ENCODE assay signal across 8 cellular contexts in genomic region chr14:38208825-38209562, GRCh38. TPM values are rescaled to one million over a fixed set of nuclear protein-coding genes. Genes with fewer than 3 reads are reported as not detected.
DNase-seq lines count a peak whose midpoint lies in the region; ATAC-seq, FAIRE-seq and TF ChIP-seq lines count a peak whose summit lies in the region.

No MANE protein-coding gene starts in this region.

- no peaks in the 10 kb centered on the region for H3K36me3 ChIP-seq in thoracic aorta

- intact Hi-C loops in left colon (cut with DNase I, micrococcal nuclease), result no loop called here

- peaks cover 4 to 34% of the 10 kb centered on the region in 2 donors for H3K4me1 ChIP-seq in thoracic aorta (ENCODE audit: control insufficient read depth in 1 of 2, low read depth in 2 of 2)

- no peak overlapping the region for H3K27ac ChIP-seq in thoracic aorta

- in situ Hi-C loops in KBM-7 (cut with MboI; ENCODE audit: low pct_unique_long_range_greater_than_20kb, low sequenced_read_pairs), result no loop called here

- H3K4me1 Mint-ChIP-seq in brain, result peaks cover 30% of the 10 kb centered on the region

- no peak for FAIRE-seq in GM19239 (lab: Jason Lieb, UNC)

- TF ChIP-seq CTCF in brain (conservative IDR thresholded peaks at IDR 0.05) (peak in 1 of 2 experiments; percentile 53), thoracic aorta (IDR thresholded peaks at IDR 0.05) (peak; percentile 14)

- ATAC-seq in left colon (peak; percentile 77), thoracic aorta (ENCODE audit: insufficient number of reproducible peaks, low FRiP score, low read depth) (no peak)

- peak overlapping the region in 4 of 5 experiments; percentile 10 to 66 (median 34) for H3K27ac Mint-ChIP-seq in brain

- no peaks in the 10 kb centered on the region for H3K36me3 Mint-ChIP-seq in brain

- peaks cover 15 to 27% (median 23%) of the 10 kb centered on the region in 5 experiments for H3K9me3 Mint-ChIP-seq in brain

- no peaks in the 10 kb centered on the region for H3K27me3 ChIP-seq in thoracic aorta (replicated peaks; ENCODE audit: insufficient read depth)

- DNase-seq in stimulated activated CD4-positive, alpha-beta T cell treated with anti-CD3 and anti-CD28 coated beads, Interleukin-15, amount 100 ng/mL, for 24 hours, result peak; percentile 32
- no peak for DNase-seq in stimulated activated CD4-positive, alpha-beta T cell treated with anti-CD3 and anti-CD28 coated beads, Interleukin-1b, Interleukin-23, amount 100 ng/mL, for 48 hours
- DNase-seq in left colon (peak; percentile 77 to 79), thoracic aorta (ENCODE audit: low spot score) (no peak), SKM-1 treated with dmso at 0.1 percent for 144 hours (lab: John Stamatoyannopoulos, UW; ENCODE audit: unreplicated experiment) (no peak), KBM-7 (no peak), GM19239 (ENCODE audit: insufficient read length, low spot score) (no peak)

- peaks cover 73% of the 10 kb centered on the region for H3K27me3 Mint-ChIP-seq in brain

- peak overlapping the region; percentile 83 to 90 (median 90) for H3K4me3 Mint-ChIP-seq in brain

- peak overlapping the region; percentile 71 for H3K4me3 ChIP-seq in thoracic aorta

- peaks cover 4% of the 10 kb centered on the region for H3K9me3 ChIP-seq in thoracic aorta

RNA-seq across cellular contexts. Expression of gene SSTR1, which starts 1.3 kb away (rescaled TPM):
- 1.3 TPM for polyA plus RNA-seq in brain (ENCODE audit: insufficient read depth, low read depth, low replicate concordance)
- total RNA-seq in left colon (10 to 100 TPM; 10.0 to 10.5 TPM), thoracic aorta (under 1 TPM; 0.85 to 0.95 TPM)

RNA-seq across cellular contexts. Expression of gene CLEC14A, which starts 46.9 kb away (rescaled TPM):
- 13.6 TPM for polyA plus RNA-seq in brain (ENCODE audit: insufficient read depth, low read depth, low replicate concordance)
- total RNA-seq in left colon (1 to 10 TPM; 5.8 to 7.7 TPM), thoracic aorta (10 to 100 TPM; 22.2 to 31.4 TPM)

Comparison
In these comparisons a context has a peak if more than half of its experiments do, and no peak if none do; other contexts are left out.
1. DNase-seq: peak in stimulated activated CD4-positive, alpha-beta T cell treated with anti-CD3 and anti-CD28 coated beads, Interleukin-15, amount 100 ng/mL, for 24 hours (single experiment) and left colon (2 of 2); none in stimulated activated CD4-positive, alpha-beta T cell treated with anti-CD3 and anti-CD28 coated beads, Interleukin-1b, Interleukin-23, amount 100 ng/mL, for 48 hours (single experiment), thoracic aorta (single experiment), SKM-1 treated with dmso at 0.1 percent for 144 hours (single experiment), KBM-7 (single experiment) and GM19239 (single experiment).
2. RNA of gene SSTR1, which starts 1.3 kb away (total RNA-seq): 10.0 to 10.5 TPM in left colon; 0.85 to 0.95 TPM in thoracic aorta; every median in the first group is over 4 times any median in the second.